ENCODE assay signal across 10 cellular contexts in the genomic region with DNA sequence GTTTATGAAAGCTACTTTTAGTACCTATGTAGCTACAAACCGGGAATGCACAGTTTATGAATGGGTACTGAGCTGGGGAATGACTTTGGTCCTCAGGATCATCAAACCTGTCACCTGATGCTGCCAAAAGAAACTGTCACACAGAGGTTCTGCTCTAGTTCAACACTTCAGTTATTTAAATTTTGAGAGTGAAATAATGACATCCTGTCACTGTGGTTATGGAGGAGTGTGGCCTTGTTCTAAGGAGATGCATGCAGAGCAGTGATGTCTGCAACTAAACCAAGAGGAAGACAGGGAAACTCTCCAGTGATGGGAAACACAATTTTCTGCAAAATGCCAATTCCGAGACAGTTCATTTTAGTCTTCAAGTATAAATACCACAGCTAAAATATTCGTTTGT. TPM values are rescaled to one million over a fixed set of nuclear protein-coding genes. Genes with fewer than 3 reads are reported as not detected.
DNase-seq lines count a peak whose midpoint lies in the region; ATAC-seq and TF ChIP-seq lines count a peak whose summit lies in the region.
"Had no signal": no experiment of that assay in that cellular context is flagged by ENCODE, and none has a peak within 500 bp of the region (broad histone marks: within the 10 kb centered on the region; RNA-seq: fewer than 3 reads in every experiment).

No MANE protein-coding gene starts in this region.

- DNase-seq in CD4-positive, alpha-beta T cell: no peak
- no peak for DNase-seq in Caco-2
- DNase-seq in H4 (ENCODE audit: low spot score): no peak
- no peak for DNase-seq in NCI-H1694 treated with DMSO at 0.1 percent for 48 hours (lab: John Stamatoyannopoulos, UW)
- no peak for DNase-seq in HuH-7.5 (ENCODE audit: low spot score)
- DNase-seq: activated effector memory CD4-positive, alpha-beta T cell treated with anti-CD3 and anti-CD28 coated beads, Interleukin-2, amount 50 U/mL, for 16 hours; NCI-H2081 treated with DMSO at 0.1 percent for 48 hours had no signal

- POLR2A ChIA-PET in CD4-positive, alpha-beta T cell (lab: Charles Lee): no interaction called here
- POLR2A ChIA-PET in Caco-2 (lab: Charles Lee): no interaction called here

- intact Hi-C loops in CD4-positive, alpha-beta T cell (cut with DNase I, micrococcal nuclease): loop anchor here in 1 of 2 experiments (10.0 kb wide), 1 partner anchor 2000 kb away; a partner anchor contains a TSS
- intact Hi-C loops in Caco-2 (cut with micrococcal nuclease; ENCODE audit: unreplicated experiment): no loop called here

- no peaks in the 10 kb centered on the region for H3K27me3 ChIP-seq in CD4-positive, alpha-beta T cell (ENCODE audit: control insufficient read depth, insufficient read depth, low read length)
- no peaks in the 10 kb centered on the region for H3K27me3 ChIP-seq in Caco-2 (replicated peaks; ENCODE audit: control insufficient read depth, insufficient read depth, low read length)

- TF ChIP-seq CTCF in CD4-positive, alpha-beta T cell (IDR thresholded peaks at IDR 0.05): no peak
- TF ChIP-seq CTCF in Caco-2 (IDR thresholded peaks at IDR 0.05; ENCODE audit: insufficient read depth in 1 of 2, low read depth in 1 of 2, low read length in 1 of 2, severe bottlenecking in 1 of 2, unreplicated experiment in 1 of 2): no peak

- H3K27ac ChIP-seq in CD4-positive, alpha-beta T cell (ENCODE audit: low read depth, low read length): no peak overlapping the region

- H3K9me3 ChIP-seq in CD4-positive, alpha-beta T cell (ENCODE audit: control insufficient read depth, low read length): no peaks in the 10 kb centered on the region
- no peaks in the 10 kb centered on the region for H3K9me3 ChIP-seq in Caco-2

- H3K4me1 Mint-ChIP-seq in CD4-positive, alpha-beta T cell (ENCODE audit: low read depth): peaks cover 37% of the 10 kb centered on the region
- peaks cover 20% of the 10 kb centered on the region for H3K4me1 Mint-ChIP-seq in activated T-helper 17 cell treated with anti-CD3 and anti-CD28 coated beads, Interleukin-2, amount 50 U/mL, for 72 hours
- H3K4me1 Mint-ChIP-seq in Caco-2 (ENCODE audit: low read depth, unreplicated experiment): peaks cover 21% of the 10 kb centered on the region

- CTCF ChIA-PET in CD4-positive, alpha-beta T cell (lab: Charles Lee): no interaction called here
- CTCF ChIA-PET in Caco-2 (lab: Charles Lee): no interaction called here

- peak overlapping the region; percentile 5 for H3K27ac Mint-ChIP-seq in CD4-positive, alpha-beta T cell
- H3K27ac Mint-ChIP-seq in activated T-helper 17 cell treated with anti-CD3 and anti-CD28 coated beads, Interleukin-2, amount 50 U/mL, for 72 hours: peak overlapping the region; percentile 72
- H3K27ac Mint-ChIP-seq in Caco-2 (ENCODE audit: unreplicated experiment): no peak overlapping the region

- no peaks in the 10 kb centered on the region for H3K27me3 Mint-ChIP-seq in CD4-positive, alpha-beta T cell
- H3K27me3 Mint-ChIP-seq in activated T-helper 17 cell treated with anti-CD3 and anti-CD28 coated beads, Interleukin-2, amount 50 U/mL, for 72 hours: no peaks in the 10 kb centered on the region
- no peaks in the 10 kb centered on the region for H3K27me3 Mint-ChIP-seq in Caco-2 (ENCODE audit: insufficient read depth, unreplicated experiment)

- H3K36me3 ChIP-seq in Caco-2 (ENCODE audit: control insufficient read depth, insufficient read depth, low read length): no peaks in the 10 kb centered on the region

- no peak overlapping the region for H3K4me3 Mint-ChIP-seq in CD4-positive, alpha-beta T cell
- H3K4me3 Mint-ChIP-seq in activated T-helper 17 cell treated with anti-CD3 and anti-CD28 coated beads, Interleukin-2, amount 50 U/mL, for 72 hours: peak overlapping the region; percentile 34
- no peak overlapping the region for H3K4me3 Mint-ChIP-seq in Caco-2 (ENCODE audit: unreplicated experiment)

- H3K4me1 ChIP-seq in Caco-2: peaks cover 21% of the 10 kb centered on the region

- no peak overlapping the region for H3K4me3 ChIP-seq in Caco-2 (ENCODE audit: low read depth, low read length)

- ATAC-seq in CD4-positive, alpha-beta T cell (ENCODE audit: poor library complexity): no peak
- peak; percentile 31 for ATAC-seq in GM18861 (IDR thresholded peaks at IDR 0.05; ENCODE audit: unreplicated experiment)
- peak; percentile 26 for ATAC-seq in HG03565 (IDR thresholded peaks at IDR 0.05; ENCODE audit: unreplicated experiment)
- ATAC-seq in activated T-helper 17 cell treated with anti-CD3 and anti-CD28 coated beads, Interleukin-2, amount 50 U/mL, for 72 hours (replicated peaks): no peak

- H3K9me3 Mint-ChIP-seq in CD4-positive, alpha-beta T cell: no peaks in the 10 kb centered on the region
- H3K9me3 Mint-ChIP-seq in activated T-helper 17 cell treated with anti-CD3 and anti-CD28 coated beads, Interleukin-2, amount 50 U/mL, for 72 hours: no peaks in the 10 kb centered on the region
- H3K9me3 Mint-ChIP-seq in Caco-2 (ENCODE audit: unreplicated experiment): no peaks in the 10 kb centered on the region

- peaks cover 8% of the 10 kb centered on the region for H3K36me3 Mint-ChIP-seq in CD4-positive, alpha-beta T cell (ENCODE audit: low read depth)
- H3K36me3 Mint-ChIP-seq in activated T-helper 17 cell treated with anti-CD3 and anti-CD28 coated beads, Interleukin-2, amount 50 U/mL, for 72 hours (ENCODE audit: low read depth): peaks cover 2% of the 10 kb centered on the region
- H3K36me3 Mint-ChIP-seq in Caco-2 (ENCODE audit: insufficient read depth, unreplicated experiment): peaks cover 5% of the 10 kb centered on the region

- no TSS peak for BruUV-seq in Caco-2 (replicated peaks; lab: Mats Ljungman, UMichigan)

RNA-seq across cellular contexts. Expression of a gene that starts 4.8 kb away (rescaled TPM):
- total RNA-seq in CD4-positive, alpha-beta T cell: 10 to 100 TPM; 42.9 to 44.8 TPM
- 10 to 100 TPM; 65.6 to 82.9 TPM for total RNA-seq in activated T-helper 17 cell treated with anti-CD3 and anti-CD28 coated beads, Interleukin-2, amount 50 U/mL, for 72 hours
- total RNA-seq in Caco-2 (2022): 68.0 and 76.5 TPM in 2 replicates
- 7.4 and 7.7 TPM in 2 replicates for total RNA-seq in H4 (2014; rRNA removed; shearing (Covaris generic))

Comparison
In these comparisons a context has a peak if more than half of its experiments do, and no peak if none do; other contexts are left out.
1. ATAC-seq: peak in GM18861 (single experiment) and HG03565 (single experiment); none in CD4-positive, alpha-beta T cell (single experiment) and activated T-helper 17 cell treated with anti-CD3 and anti-CD28 coated beads, Interleukin-2, amount 50 U/mL, for 72 hours (single experiment).